ENCODE assay signal across 11 cellular contexts in the genomic region with DNA sequence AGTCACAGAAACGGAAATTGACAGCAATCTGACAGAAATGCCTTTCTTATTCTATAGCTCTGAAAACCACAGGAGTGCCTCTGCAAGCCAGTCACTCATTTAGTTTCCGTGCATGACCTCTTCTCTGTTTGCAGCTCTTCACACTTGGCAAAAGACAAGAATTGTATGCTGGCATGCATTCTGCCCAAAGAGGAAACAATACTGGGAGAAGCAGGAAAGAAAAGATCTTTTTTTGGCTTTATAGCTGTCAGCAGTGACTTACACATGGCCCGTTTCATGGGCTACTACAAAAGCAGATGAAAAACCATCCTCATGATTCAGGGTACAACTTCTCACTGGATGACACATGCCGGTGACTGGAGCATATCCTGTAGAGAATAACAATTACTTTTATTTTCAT.
DNase-seq lines count a peak whose midpoint lies in the region; ATAC-seq and TF ChIP-seq lines count a peak whose summit lies in the region.
"Had no signal": no experiment of that assay in that cellular context is flagged by ENCODE, and none has a peak within 500 bp of the region (broad histone marks: within the 10 kb centered on the region; RNA-seq: fewer than 3 reads in every experiment).

No MANE protein-coding gene starts in this region.

- no peak overlapping the region for H2AK5ac ChIP-seq in trophoblast cell (ENCODE audit: low read length)

- in situ Hi-C loops in ACHN (cut with HindIII; ENCODE audit: low pct_ligation_motif_present, low pct_unique_long_range_greater_than_20kb, low sequenced_read_pairs): no loop called here

- H3K79me1 ChIP-seq in trophoblast cell (ENCODE audit: low read length): no peaks in the 10 kb centered on the region

- CTCF ChIA-PET in activated CD4-positive, alpha-beta memory T cell treated with anti-CD3 and anti-CD28 coated beads for 36 hours (lab: Charles Lee): no interaction called here

- H3K9me3 Mint-ChIP-seq in activated CD4-positive, alpha-beta memory T cell treated with anti-CD3 and anti-CD28 coated beads for 36 hours: no peaks in the 10 kb centered on the region
- H3K9me3 Mint-ChIP-seq: CD4-positive, alpha-beta memory T cell had no signal

- peaks cover 6% of the 10 kb centered on the region for H3K4me1 Mint-ChIP-seq in activated CD4-positive, alpha-beta memory T cell treated with anti-CD3 and anti-CD28 coated beads for 36 hours (ENCODE audit: low read depth)

- ATAC-seq in GM18909 (IDR thresholded peaks at IDR 0.05; ENCODE audit: poor library complexity, unreplicated experiment): peak; percentile 44

- H3K27ac ChIP-seq in prostate gland (no peak overlapping the region), trophoblast cell (ENCODE audit: low read depth, low read length) (no peak overlapping the region)

- no peak overlapping the region for H3K9ac ChIP-seq in trophoblast cell (ENCODE audit: low read length)

- no peak overlapping the region for H3K4me3 Mint-ChIP-seq in activated CD4-positive, alpha-beta memory T cell treated with anti-CD3 and anti-CD28 coated beads for 36 hours
- H3K4me3 Mint-ChIP-seq: CD4-positive, alpha-beta memory T cell had no signal

- POLR2A ChIA-PET in activated CD4-positive, alpha-beta memory T cell treated with anti-CD3 and anti-CD28 coated beads for 36 hours (lab: Charles Lee): no interaction called here

- H3K9me3 ChIP-seq in prostate gland (no peaks in the 10 kb centered on the region), trophoblast cell (ENCODE audit: insufficient read depth, low read depth, low read length) (no peaks in the 10 kb centered on the region)

- no peak overlapping the region for H3K4me2 ChIP-seq in trophoblast cell (ENCODE audit: low read length)

- no peaks in the 10 kb centered on the region for H3K27me3 ChIP-seq in prostate gland (replicated peaks; ENCODE audit: insufficient read depth)
- no peaks in the 10 kb centered on the region for H3K27me3 ChIP-seq in trophoblast cell (ENCODE audit: insufficient read depth, low read length)

- no peak overlapping the region for H4K12ac ChIP-seq in trophoblast cell (ENCODE audit: low read depth, low read length)

- H3K4me3 ChIP-seq in prostate gland (no peak overlapping the region), trophoblast cell (ENCODE audit: low read depth, low read length) (no peak overlapping the region)

- H3K18ac ChIP-seq in trophoblast cell (ENCODE audit: low read length): no peak overlapping the region

- no peaks in the 10 kb centered on the region for H3K36me3 Mint-ChIP-seq in activated CD4-positive, alpha-beta memory T cell treated with anti-CD3 and anti-CD28 coated beads for 36 hours
- H3K36me3 Mint-ChIP-seq: CD4-positive, alpha-beta memory T cell had no signal

- H2BK12ac ChIP-seq in trophoblast cell (ENCODE audit: low read length): no peak overlapping the region

- no peak for TF ChIP-seq POLR2A in prostate gland (IDR thresholded peaks at IDR 0.05)

- H3K4me1 ChIP-seq in prostate gland (replicated peaks) (no peaks in the 10 kb centered on the region), trophoblast cell (ENCODE audit: control insufficient read depth in 1 of 2, insufficient read depth in 2 of 2, low read length in 2 of 2) (peaks cover 3% of the 10 kb centered on the region in 2 experiments)

- no peak overlapping the region for H3K14ac ChIP-seq in trophoblast cell (ENCODE audit: low read length)

- H2BK120ac ChIP-seq in trophoblast cell (ENCODE audit: insufficient read depth, low read length, poor library complexity): no peak overlapping the region

- H2AFZ ChIP-seq in trophoblast cell (ENCODE audit: insufficient read depth, low read length, poor library complexity): no peak overlapping the region

- no peak overlapping the region for H3K23ac ChIP-seq in trophoblast cell (ENCODE audit: low read length)

- H4K8ac ChIP-seq in trophoblast cell (ENCODE audit: low read depth, low read length): no peak overlapping the region

- H4K91ac ChIP-seq in trophoblast cell (ENCODE audit: low read depth, low read length): no peak overlapping the region

- TF ChIP-seq CTCF in prostate gland (IDR thresholded peaks at IDR 0.05): no peak

- DNase-seq in ACHN: peak; percentile 57
- peak; percentile 10 for DNase-seq in UCSD-AML1 (lab: John Stamatoyannopoulos, UW; ENCODE audit: unreplicated experiment)
- peak; percentile 19 for DNase-seq in globus pallidus (ENCODE audit: low spot score)
- no peak for DNase-seq in prostate gland (ENCODE audit: low spot score)
- no peak for DNase-seq in activated CD4-positive, alpha-beta memory T cell treated with anti-CD3 and anti-CD28 coated beads for 36 hours
- DNase-seq in stimulated activated naive CD4-positive, alpha-beta T cell treated with Interleukin-2 at 50 U/mL for 16 hours (lab: John Stamatoyannopoulos, UW): no peak
- no peak for DNase-seq in trophoblast cell
- DNase-seq: amygdala; CD4-positive, alpha-beta memory T cell; NCI-H1105 had no signal

- peaks cover 5% of the 10 kb centered on the region for H3K27me3 Mint-ChIP-seq in activated CD4-positive, alpha-beta memory T cell treated with anti-CD3 and anti-CD28 coated beads for 36 hours

- no peak overlapping the region for H2BK5ac ChIP-seq in trophoblast cell (ENCODE audit: low read depth, low read length, poor library complexity)

- no peak overlapping the region for H3K27ac Mint-ChIP-seq in activated CD4-positive, alpha-beta memory T cell treated with anti-CD3 and anti-CD28 coated beads for 36 hours
- H3K27ac Mint-ChIP-seq: CD4-positive, alpha-beta memory T cell had no signal

- intact Hi-C loops in prostate gland (cut with DNase I): loop anchor here (10.0 kb wide), 1 partner anchor 595 kb away; no protein-coding TSS in a partner anchor
- intact Hi-C loops in activated CD4-positive, alpha-beta memory T cell treated with anti-CD3 and anti-CD28 coated beads for 36 hours (cut with micrococcal nuclease): no loop called here

- H3K4ac ChIP-seq in trophoblast cell (ENCODE audit: low read depth, low read length): no peak overlapping the region

- WGBS in prostate gland: 26% methylated on average over 4 of the region's 4 CpGs
- WGBS in trophoblast cell (ENCODE audit: extremely low coverage, insufficient coverage, insufficient read length): no CpG with 5 or more reads among the region's 4 CpGs

- no peaks in the 10 kb centered on the region for H3K79me2 ChIP-seq in trophoblast cell (ENCODE audit: control insufficient read depth, insufficient read depth, low read length, poor library complexity)

- H3K36me3 ChIP-seq in prostate gland: no peaks in the 10 kb centered on the region
- H3K36me3 ChIP-seq in trophoblast cell (ENCODE audit: control insufficient read depth in 1 of 2, insufficient read depth in 2 of 2, low read length in 2 of 2): no peaks in the 10 kb centered on the region

Comparison
In these comparisons a context has a peak if more than half of its experiments do, and no peak if none do; other contexts are left out.
1. DNase-seq: peak in ACHN (single experiment), UCSD-AML1 (single experiment) and globus pallidus (single experiment); none in prostate gland (single experiment), activated CD4-positive, alpha-beta memory T cell treated with anti-CD3 and anti-CD28 coated beads for 36 hours (single experiment), stimulated activated naive CD4-positive, alpha-beta T cell treated with Interleukin-2 at 50 U/mL for 16 hours (single experiment) and trophoblast cell (0 of 2).